11 cellular contexts compared by ENCODE assay signal in the genomic region with DNA sequence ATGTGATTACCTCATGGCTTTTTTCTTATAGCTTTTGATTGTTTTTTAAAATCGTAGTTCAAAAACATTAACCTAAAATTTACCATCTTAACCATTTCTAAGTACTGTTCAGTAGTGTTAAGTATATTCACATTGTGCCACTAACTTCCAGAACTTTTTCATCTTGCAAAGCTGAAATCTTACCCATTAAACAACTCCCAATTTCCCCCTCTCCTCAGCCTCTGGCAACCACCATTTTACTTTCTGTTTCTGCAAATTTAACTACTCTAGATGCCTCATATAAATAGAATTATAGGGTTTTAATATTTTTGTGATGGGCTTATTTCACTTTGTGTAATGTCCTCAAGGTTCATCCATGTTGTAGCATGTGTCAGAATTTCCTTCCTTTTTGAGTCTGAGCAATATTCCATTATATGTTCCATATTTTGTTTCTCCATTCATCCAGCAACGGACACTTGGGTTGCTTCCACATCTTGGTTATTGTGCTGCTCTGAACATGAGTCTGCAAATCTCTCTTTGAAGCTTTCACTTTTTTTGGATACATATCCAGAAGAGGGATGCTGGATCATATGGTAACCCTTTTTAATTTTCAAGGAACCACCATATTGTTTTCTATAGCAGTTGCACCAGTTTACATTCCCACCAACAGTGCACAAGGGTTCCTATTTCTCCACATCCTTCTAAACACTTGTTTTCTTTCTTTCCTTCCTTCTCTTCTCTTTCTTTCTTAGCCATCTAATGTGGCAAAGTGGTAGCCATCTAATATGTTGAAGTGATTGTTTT. TPM values are rescaled to one million over a fixed set of nuclear protein-coding genes. Genes with fewer than 3 reads are reported as not detected.
DNase-seq lines count a peak whose midpoint lies in the region; ATAC-seq and TF ChIP-seq lines count a peak whose summit lies in the region.
"Had no signal": no experiment of that assay in that cellular context is flagged by ENCODE, and none has a peak within 500 bp of the region (broad histone marks: within the 10 kb centered on the region; RNA-seq: fewer than 3 reads in every experiment).

No MANE protein-coding gene starts in this region.

- H3K4me3 Mint-ChIP-seq in activated CD4-positive, alpha-beta T cell treated with anti-CD3 and anti-CD28 coated beads, Interleukin-2, amount 10 ng/mL, durations not matched to agents 24 days and 14 days = peak overlapping the region; percentile 80

- TF ChIP-seq CTCF in RWPE2 (IDR thresholded peaks at IDR 0.05; ENCODE audit: poor library complexity, severe bottlenecking) = no peak
- no peak for TF ChIP-seq CTCF in epithelial cell of proximal tubule (conservative IDR thresholded peaks at IDR 0.05; ENCODE audit: low read depth, low read length)

- H3K9me3 ChIP-seq in RWPE2 (ENCODE audit: severe bottlenecking) (no peaks in the 10 kb centered on the region), skeletal muscle satellite cell (replicated peaks; ENCODE audit: low read length) (no peaks in the 10 kb centered on the region)

- peak overlapping the region; percentile 76 for H3K27ac Mint-ChIP-seq in activated CD4-positive, alpha-beta T cell treated with anti-CD3 and anti-CD28 coated beads, Interleukin-2, amount 10 ng/mL, durations not matched to agents 24 days and 14 days

- intact Hi-C loops in activated CD4-positive, alpha-beta T cell treated with anti-CD3 and anti-CD28 coated beads, Interleukin-2, amount 10 ng/mL, durations not matched to agents 24 days and 14 days (cut with micrococcal nuclease) = no loop called here
- intact Hi-C loops in Right ventricle myocardium superior (cut with DNase I) = no loop called here

- peak overlapping the region; percentile 98 for H3K9ac ChIP-seq in skeletal muscle satellite cell (ENCODE audit: low read depth, low read length)

- H3K9me3 Mint-ChIP-seq in activated CD4-positive, alpha-beta T cell treated with anti-CD3 and anti-CD28 coated beads, Interleukin-2, amount 10 ng/mL, durations not matched to agents 24 days and 14 days = peaks cover 3% of the 10 kb centered on the region

- H3K4me1 ChIP-seq in RWPE2 (ENCODE audit: insufficient read depth, poor library complexity, severe bottlenecking) = peaks cover 28% of the 10 kb centered on the region
- peaks cover 24% of the 10 kb centered on the region for H3K4me1 ChIP-seq in skeletal muscle satellite cell (ENCODE audit: control insufficient read depth, insufficient read depth, low read length)

- peaks cover 53% of the 10 kb centered on the region for H3K4me1 Mint-ChIP-seq in activated CD4-positive, alpha-beta T cell treated with anti-CD3 and anti-CD28 coated beads, Interleukin-2, amount 10 ng/mL, durations not matched to agents 24 days and 14 days

- H3K27me3 Mint-ChIP-seq in activated CD4-positive, alpha-beta T cell treated with anti-CD3 and anti-CD28 coated beads, Interleukin-2, amount 10 ng/mL, durations not matched to agents 24 days and 14 days = no peaks in the 10 kb centered on the region

- H3K27me3 ChIP-seq in RWPE2 (ENCODE audit: insufficient read depth, poor library complexity, severe bottlenecking) = no peaks in the 10 kb centered on the region
- no peaks in the 10 kb centered on the region for H3K27me3 ChIP-seq in skeletal muscle satellite cell (ENCODE audit: control insufficient read depth, insufficient read depth, low read length)

- peak; percentile 56 for DNase-seq in activated CD4-positive, alpha-beta T cell treated with anti-CD3 and anti-CD28 coated beads, Interleukin-2, amount 10 ng/mL, durations not matched to agents 24 days and 14 days
- DNase-seq in activated CD4-positive, alpha-beta T cell treated with anti-CD3 and anti-CD28 coated beads for 4 hours = no peak
- DNase-seq in RWPE2 (ENCODE audit: low spot score) (no peak), epithelial cell of proximal tubule (ENCODE audit: low read depth) (no peak), Right ventricle myocardium superior (no peak)
- no peak for DNase-seq in stimulated activated CD4-positive, alpha-beta T cell treated with anti-CD3 and anti-CD28 coated beads, Interleukin-15, amount 100 ng/mL, for 24 hours
- DNase-seq: ACHN; activated effector memory CD4-positive, alpha-beta T cell treated with anti-CD3 and anti-CD28 coated beads, Interleukin-2, amount 50 U/mL, for 16 hours had no signal

- H3K27ac ChIP-seq in RWPE2 (ENCODE audit: poor library complexity, severe bottlenecking) = peak overlapping the region; percentile 93
- H3K27ac ChIP-seq: SK-N-MC had no signal

- H3K4me3 ChIP-seq in RWPE2 (ENCODE audit: severe bottlenecking) (peak overlapping the region; percentile 80), epithelial cell of proximal tubule (ENCODE audit: low read depth, low read length) (peak overlapping the region; percentile 90), skeletal muscle satellite cell (ENCODE audit: low read length) (peak overlapping the region; percentile 86)
- H3K4me3 ChIP-seq: SK-N-MC had no signal

- peaks cover 93% of the 10 kb centered on the region for H3K36me3 ChIP-seq in RWPE2 (ENCODE audit: low read depth)
- peaks cover 45% of the 10 kb centered on the region for H3K36me3 ChIP-seq in skeletal muscle satellite cell (ENCODE audit: insufficient read depth, low read length)

- H3K36me3 Mint-ChIP-seq in activated CD4-positive, alpha-beta T cell treated with anti-CD3 and anti-CD28 coated beads, Interleukin-2, amount 10 ng/mL, durations not matched to agents 24 days and 14 days (ENCODE audit: low read depth) = peaks cover 43% of the 10 kb centered on the region

- H3K4me2 ChIP-seq in skeletal muscle satellite cell (ENCODE audit: low read length) = peak overlapping the region; percentile 78

- ATAC-seq in RWPE2 (ENCODE audit: low read depth) (no peak), Right ventricle myocardium superior (ENCODE audit: poor library complexity) (no peak), HG03439 (IDR thresholded peaks at IDR 0.05; ENCODE audit: unreplicated experiment) (no peak)

RNA-seq across cellular contexts. Expression of a gene that starts 5.0 kb away (rescaled TPM):
- total RNA-seq in activated CD4-positive, alpha-beta T cell treated with anti-CD3 and anti-CD28 coated beads, Interleukin-2, amount 10 ng/mL, durations not matched to agents 24 days and 14 days = 175 and 181 TPM in 2 replicates
- 268 and 338 TPM in 2 replicates for total RNA-seq in epithelial cell of proximal tubule
- total RNA-seq in skeletal muscle satellite cell (2012; rRNA removed) = 339 and 489 TPM in 2 replicates
- 47.1 TPM for total RNA-seq in Right ventricle myocardium superior
